ENCODE assay signal across 23 cellular contexts in the genomic region with DNA sequence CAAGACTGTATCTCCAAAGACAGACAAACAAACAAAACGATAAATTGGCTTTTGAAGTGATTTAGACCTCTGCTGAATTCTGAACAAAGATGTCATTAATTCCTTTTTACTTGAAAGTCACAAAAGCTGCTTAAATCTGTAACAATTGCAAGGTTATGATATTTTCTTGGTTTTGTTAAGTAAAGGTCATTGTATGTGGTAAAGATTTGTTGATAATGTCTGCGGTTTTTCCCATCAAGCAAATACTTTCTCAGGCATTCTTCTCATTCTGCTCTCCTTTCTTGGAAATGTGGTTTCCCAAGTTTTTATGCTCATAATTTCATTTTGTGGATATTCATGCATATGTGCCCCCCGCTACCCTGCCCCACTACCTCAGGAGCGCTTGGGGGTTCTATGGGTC.
"Had no signal": no experiment of that assay in that cellular context is flagged by ENCODE, and none has a peak within 500 bp of the region (broad histone marks: within the 10 kb centered on the region; RNA-seq: fewer than 3 reads in every experiment).

No MANE protein-coding gene starts in this region.

- H3K27ac ChIP-seq: gastroesophageal sphincter, left ventricle myocardium inferior, lower lobe of right lung, pancreas, tibial artery had no signal

- H3K4me3 ChIP-seq: gastroesophageal sphincter, left ventricle myocardium inferior, lower lobe of right lung, pancreas, smooth muscle cell, tibial artery had no signal

- H3K4me1 Mint-ChIP-seq: immature natural killer cell; memory B cell; naive B cell; stimulated activated effector memory CD8-positive, alpha-beta T cell treated with anti-CD3 and anti-CD28 coated beads, Interleukin-12 subunit alpha, Interleukin-12 subunit beta, amount 100 ng/mL, for 72 hours had no signal

- H3K27me3 ChIP-seq: gastroesophageal sphincter, pancreas, tibial artery had no signal

- H3K27me3 Mint-ChIP-seq: memory B cell; naive B cell; progenitor cell of endocrine pancreas; stimulated activated naive CD8-positive, alpha-beta T cell treated with anti-CD3 and anti-CD28 coated beads, Interleukin-15, Interleukin-2, amounts not matched to agents 100 ng/mL and 50 ng/mL, for 24 hours had no signal

- H3K9me3 Mint-ChIP-seq: immature natural killer cell; memory B cell; naive B cell; nephron; stimulated activated effector memory CD8-positive, alpha-beta T cell treated with anti-CD3 and anti-CD28 coated beads, Interleukin-12 subunit alpha, Interleukin-12 subunit beta, amount 100 ng/mL, for 72 hours; stimulated activated naive CD8-positive, alpha-beta T cell treated with anti-CD3 and anti-CD28 coated beads, Interleukin-15, Interleukin-2, amounts not matched to agents 100 ng/mL and 50 ng/mL, for 24 hours had no signal

- H3K9me3 ChIP-seq: gastroesophageal sphincter, left ventricle myocardium inferior, lower lobe of right lung, pancreas, tibial artery had no signal

- H3K4me2 ChIP-seq: smooth muscle cell had no signal

- H3K27ac Mint-ChIP-seq: immature natural killer cell; memory B cell; nephron; progenitor cell of endocrine pancreas; stimulated activated effector memory CD8-positive, alpha-beta T cell treated with anti-CD3 and anti-CD28 coated beads, Interleukin-12 subunit alpha, Interleukin-12 subunit beta, amount 100 ng/mL, for 72 hours; stimulated activated naive CD8-positive, alpha-beta T cell treated with anti-CD3 and anti-CD28 coated beads, Interleukin-15, Interleukin-2, amounts not matched to agents 100 ng/mL and 50 ng/mL, for 24 hours had no signal

- DNase-seq: effector memory CD4-positive, alpha-beta T cell; foreskin fibroblast; glutamatergic neuron; immature natural killer cell; kidney; left cardiac atrium; left ventricle myocardium inferior; lower lobe of right lung; naive B cell; occipital lobe; pancreas; right cardiac atrium; stimulated activated CD4-positive, alpha-beta T cell treated with anti-CD3 and anti-CD28 coated beads, Interleukin-4, amount 100 ng/mL, for 1 hour; stimulated activated CD8-positive, alpha-beta memory T cell treated with anti-CD3 and anti-CD28 coated beads, Interleukin-4, amount 100 ng/mL, for 48 hours; tibial artery had no signal

- H3K4me3 Mint-ChIP-seq: immature natural killer cell; memory B cell; naive B cell; nephron; stimulated activated effector memory CD8-positive, alpha-beta T cell treated with anti-CD3 and anti-CD28 coated beads, Interleukin-12 subunit alpha, Interleukin-12 subunit beta, amount 100 ng/mL, for 72 hours; stimulated activated naive CD8-positive, alpha-beta T cell treated with anti-CD3 and anti-CD28 coated beads, Interleukin-15, Interleukin-2, amounts not matched to agents 100 ng/mL and 50 ng/mL, for 24 hours had no signal

- H3K4me1 ChIP-seq: lower lobe of right lung, pancreas had no signal

- ATAC-seq: esophagus mucosa; gastroesophageal sphincter; left cardiac atrium; lower lobe of right lung; pancreas; right cardiac atrium; stimulated activated effector memory CD8-positive, alpha-beta T cell treated with anti-CD3 and anti-CD28 coated beads, Interleukin-12 subunit alpha, Interleukin-12 subunit beta, amount 100 ng/mL, for 72 hours had no signal
